In the genomic region with DNA sequence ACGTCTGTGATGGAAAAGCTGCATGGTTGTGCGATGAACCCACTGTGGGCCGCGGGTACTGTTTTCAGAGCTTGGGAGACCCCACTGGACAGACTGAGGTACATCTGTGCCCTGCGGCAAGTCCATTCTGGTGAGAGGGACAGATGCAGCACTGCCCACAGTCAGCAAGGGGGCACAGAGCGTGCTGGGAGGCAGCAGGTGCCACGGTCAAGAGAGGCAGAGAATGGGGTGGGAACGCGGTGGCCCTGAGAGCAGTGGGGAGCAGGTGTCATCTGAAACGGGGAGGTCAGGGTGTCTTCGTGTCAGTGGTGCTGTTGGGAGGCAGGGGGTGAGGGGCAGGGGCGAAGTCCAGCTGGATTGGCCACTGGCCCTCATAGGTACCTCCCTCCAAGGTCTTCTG, we compare ENCODE assay signal across 15 cellular contexts. TPM values are rescaled to one million over a fixed set of nuclear protein-coding genes. Genes with fewer than 3 reads are reported as not detected.
DNase-seq lines count a peak whose midpoint lies in the region; ATAC-seq and TF ChIP-seq lines count a peak whose summit lies in the region.
"Had no signal": no experiment of that assay in that cellular context is flagged by ENCODE, and none has a peak within 500 bp of the region (broad histone marks: within the 10 kb centered on the region; RNA-seq: fewer than 3 reads in every experiment).

No MANE protein-coding gene starts in this region.

- no peaks in the 10 kb centered on the region for H3K9me3 Mint-ChIP-seq in T-helper 2 cell treated with Interferon-gamma antibody and Interleukin-4, amounts not matched to agents 5 μg/mL and 100 μg/mL, for 36 hours
- H3K9me3 Mint-ChIP-seq in natural killer cell: no peaks in the 10 kb centered on the region
- H3K9me3 Mint-ChIP-seq in natural killer cell treated with Interleukin-12 subunit alpha and Interleukin-12 subunit beta and Interleukin-15 and Interleukin-18, amount 100 ng/mL, for 72 hours: no peaks in the 10 kb centered on the region
- H3K9me3 Mint-ChIP-seq in naive thymus-derived CD8-positive, alpha-beta T cell: no peaks in the 10 kb centered on the region

- no peak overlapping the region for H3K4me3 Mint-ChIP-seq in T-helper 2 cell treated with Interferon-gamma antibody and Interleukin-4, amounts not matched to agents 5 μg/mL and 100 μg/mL, for 36 hours
- H3K4me3 Mint-ChIP-seq in natural killer cell: no peak overlapping the region
- H3K4me3 Mint-ChIP-seq in natural killer cell treated with Interleukin-12 subunit alpha and Interleukin-12 subunit beta and Interleukin-15 and Interleukin-18, amount 100 ng/mL, for 72 hours: no peak overlapping the region
- H3K4me3 Mint-ChIP-seq in naive thymus-derived CD8-positive, alpha-beta T cell: no peak overlapping the region

- TF ChIP-seq CTCF in natural killer cell (IDR thresholded peaks at IDR 0.05): no peak

- DNase-seq in T-helper 2 cell treated with Interferon-gamma antibody and Interleukin-4, amounts not matched to agents 5 μg/mL and 100 μg/mL, for 36 hours (ENCODE audit: low spot score): no peak
- DNase-seq in T-helper 2 cell (no peak), natural killer cell (no peak), midbrain (lab: John Stamatoyannopoulos, UW) (no peak), NCI-H1694 treated with DMSO at 0.1 percent for 48 hours (lab: John Stamatoyannopoulos, UW) (no peak)
- no peak for DNase-seq in natural killer cell treated with Interleukin-12 subunit alpha and Interleukin-12 subunit beta and Interleukin-15 and Interleukin-18, amount 100 ng/mL, for 72 hours (ENCODE audit: low spot score)
- DNase-seq in naive thymus-derived CD8-positive, alpha-beta T cell: no peak
- DNase-seq: DND-41, GDM1, HCEC 1CT, NCI-H1417, NCI-H2029 treated with DMSO at 0.1 percent for 48 hours, NCI-H510A, NCI-H82 had no signal

- intact Hi-C loops in natural killer cell (cut with micrococcal nuclease): no loop called here

- POLR2A ChIA-PET in naive thymus-derived CD8-positive, alpha-beta T cell (lab: Charles Lee): interaction anchor here (0.9 to 1.4 kb wide), 3 partner anchors 36 to 56 kb away, joined by 3 to 4 read pairs (median 3); no protein-coding TSS in a partner anchor

- H3K4me1 Mint-ChIP-seq in T-helper 2 cell treated with Interferon-gamma antibody and Interleukin-4, amounts not matched to agents 5 μg/mL and 100 μg/mL, for 36 hours (ENCODE audit: low read depth): peaks cover 25% of the 10 kb centered on the region
- peaks cover 34 to 36% of the 10 kb centered on the region in 2 donors for H3K4me1 Mint-ChIP-seq in natural killer cell
- H3K4me1 Mint-ChIP-seq in natural killer cell treated with Interleukin-12 subunit alpha and Interleukin-12 subunit beta and Interleukin-15 and Interleukin-18, amount 100 ng/mL, for 72 hours (ENCODE audit: low read depth in 2 of 2): peaks cover 28 to 30% of the 10 kb centered on the region in 2 donors
- H3K4me1 Mint-ChIP-seq in naive thymus-derived CD8-positive, alpha-beta T cell: peaks cover 8 to 50% (median 33%) of the 10 kb centered on the region in 4 donors

- H3K27ac Mint-ChIP-seq in T-helper 2 cell treated with Interferon-gamma antibody and Interleukin-4, amounts not matched to agents 5 μg/mL and 100 μg/mL, for 36 hours: peak overlapping the region; percentile 5
- peak overlapping the region; percentile 97 to 99 for H3K27ac Mint-ChIP-seq in natural killer cell
- peak overlapping the region in 1 of 2 donors; percentile 70 for H3K27ac Mint-ChIP-seq in natural killer cell treated with Interleukin-12 subunit alpha and Interleukin-12 subunit beta and Interleukin-15 and Interleukin-18, amount 100 ng/mL, for 72 hours
- peak overlapping the region in 8 of 10 donors; percentile 15 to 84 (median 68) for H3K27ac Mint-ChIP-seq in naive thymus-derived CD8-positive, alpha-beta T cell

- no peaks in the 10 kb centered on the region for H3K27me3 Mint-ChIP-seq in T-helper 2 cell treated with Interferon-gamma antibody and Interleukin-4, amounts not matched to agents 5 μg/mL and 100 μg/mL, for 36 hours (ENCODE audit: low read depth)
- H3K27me3 Mint-ChIP-seq in natural killer cell (ENCODE audit: low read depth in 2 of 2): no peaks in the 10 kb centered on the region
- H3K27me3 Mint-ChIP-seq in natural killer cell treated with Interleukin-12 subunit alpha and Interleukin-12 subunit beta and Interleukin-15 and Interleukin-18, amount 100 ng/mL, for 72 hours: no peaks in the 10 kb centered on the region
- H3K27me3 Mint-ChIP-seq in naive thymus-derived CD8-positive, alpha-beta T cell: no peaks in the 10 kb centered on the region

- H3K36me3 Mint-ChIP-seq in T-helper 2 cell treated with Interferon-gamma antibody and Interleukin-4, amounts not matched to agents 5 μg/mL and 100 μg/mL, for 36 hours (ENCODE audit: low read depth): peaks cover 26% of the 10 kb centered on the region
- H3K36me3 Mint-ChIP-seq in natural killer cell: no peaks in the 10 kb centered on the region
- no peaks in the 10 kb centered on the region for H3K36me3 Mint-ChIP-seq in natural killer cell treated with Interleukin-12 subunit alpha and Interleukin-12 subunit beta and Interleukin-15 and Interleukin-18, amount 100 ng/mL, for 72 hours
- H3K36me3 Mint-ChIP-seq in naive thymus-derived CD8-positive, alpha-beta T cell: peaks cover 0 to 39% (median 3%) of the 10 kb centered on the region in 3 donors

- ATAC-seq in natural killer cell (no peak), HG03097 (IDR thresholded peaks at IDR 0.05; ENCODE audit: low FRiP score, unreplicated experiment) (no peak)
- no peak for ATAC-seq in natural killer cell treated with Interleukin-12 subunit alpha and Interleukin-12 subunit beta and Interleukin-15 and Interleukin-18, amount 100 ng/mL, for 72 hours
- ATAC-seq in naive thymus-derived CD8-positive, alpha-beta T cell: no peak

RNA-seq across cellular contexts. Expression of gene TBC1D22A, which starts 32.0 kb away (rescaled TPM):
- 10 to 100 TPM; 47.4 to 53.7 (median 53.2) TPM for total RNA-seq in natural killer cell
- total RNA-seq in natural killer cell treated with Interleukin-12 subunit alpha and Interleukin-12 subunit beta and Interleukin-15 and Interleukin-18, amount 100 ng/mL, for 72 hours: 10 to 100 TPM; 31.9 to 43.4 TPM
- total RNA-seq in naive thymus-derived CD8-positive, alpha-beta T cell: 10 to 100 TPM; 51.2 to 57.2 TPM
- 10 to 100 TPM; 23.0 to 24.6 (median 23.3) TPM for polyA plus RNA-seq in naive thymus-derived CD8-positive, alpha-beta T cell

RNA-seq across cellular contexts. Expression of gene CERK, which starts 56.4 kb away (rescaled TPM):
- 10 to 100 TPM; 50.0 to 71.2 (median 55.6) TPM for total RNA-seq in natural killer cell
- total RNA-seq in natural killer cell treated with Interleukin-12 subunit alpha and Interleukin-12 subunit beta and Interleukin-15 and Interleukin-18, amount 100 ng/mL, for 72 hours: 10 to 100 TPM; 38.1 to 55.8 TPM
- total RNA-seq in naive thymus-derived CD8-positive, alpha-beta T cell: 100 to 1,000 TPM; 175 to 185 TPM
- polyA plus RNA-seq in naive thymus-derived CD8-positive, alpha-beta T cell: 10 to 100 TPM; 39.4 to 61.2 (median 41.6) TPM
